Comparison of ENCODE assay signal across 25 cellular contexts in genomic region chr6:22497299-22497698, GRCh38.
"Had no signal": no experiment of that assay in that cellular context is flagged by ENCODE, and none has a peak within 500 bp of the region (broad histone marks: within the 10 kb centered on the region; RNA-seq: fewer than 3 reads in every experiment).

No MANE protein-coding gene starts in this region.

- H3K27me3 ChIP-seq: adrenal gland, body of pancreas, colonic mucosa had no signal

- H3K4me1 ChIP-seq: adrenal gland, body of pancreas, colonic mucosa had no signal

- H3K4me3 ChIP-seq: adrenal gland, body of pancreas, colonic mucosa had no signal

- DNase-seq: activated CD4-positive, alpha-beta memory T cell treated with anti-CD3 and anti-CD28 coated beads for 36 hours; activated CD4-positive, alpha-beta T cell treated with anti-CD3 and anti-CD28 coated beads for 36 hours; activated CD4-positive, alpha-beta T cell treated with anti-CD3 and anti-CD28 coated beads, Interleukin-2, amount 10 ng/mL, durations not matched to agents 24 days and 14 days; activated CD4-positive, CD25-positive, alpha-beta regulatory T cell; activated CD4-positive, CD25-positive, alpha-beta regulatory T cell treated with anti-CD3 and anti-CD28 coated beads, Interleukin-2, amount 50 U/mL, for 72 hours; activated CD8-positive, alpha-beta memory T cell treated with anti-CD3 and anti-CD28 coated beads, Interleukin-2, amount 10 ng/mL, durations not matched to agents 7 days and 5 days; activated CD8-positive, alpha-beta memory T cell treated with anti-CD3 and anti-CD28 coated beads, Interleukin-2, amount 50 U/mL, for 4 hours; activated CD8-positive, alpha-beta T cell treated with anti-CD3 and anti-CD28 coated beads, Interleukin-2, amount 10 ng/mL, durations not matched to agents 7 days and 5 days; activated effector memory CD4-positive, alpha-beta T cell treated with anti-CD3 and anti-CD28 coated beads, Interleukin-2, amount 50 U/mL, for 16 hours; activated naive CD4-positive, alpha-beta T cell treated with anti-CD3 and anti-CD28 coated beads for 36 hours; activated naive CD8-positive, alpha-beta T cell treated with anti-CD3 and anti-CD28 coated beads for 36 hours; activated naive CD8-positive, alpha-beta T cell treated with anti-CD3 and anti-CD28 coated beads, Interleukin-2, amount 50 U/mL, for 24 hours; activated T-cell treated with anti-CD3 and anti-CD28 coated beads, Interleukin-2, amount 50 U/mL, for 1 hour; activated T-cell treated with anti-CD3 and anti-CD28 coated beads, Interleukin-2, amount 50 U/mL, for 48 hours; adrenal gland; amygdala; aorta; body of pancreas; central memory CD4-positive, alpha-beta T cell; cerebellar nuclear complex; colonic mucosa; effector CD8-positive, alpha-beta T cell; foreskin fibroblast; T-helper 2 cell had no signal

- H3K9me3 ChIP-seq: adrenal gland, body of pancreas, colonic mucosa had no signal

- H3K27ac ChIP-seq: adrenal gland, body of pancreas, colonic mucosa, epithelial cell of prostate had no signal

- H3K36me3 ChIP-seq: adrenal gland, colonic mucosa had no signal

- ATAC-seq: activated CD4-positive, alpha-beta T cell treated with anti-CD3 and anti-CD28 coated beads for 36 hours; activated CD8-positive, alpha-beta memory T cell treated with anti-CD3 and anti-CD28 coated beads, Interleukin-2, amount 10 ng/mL, durations not matched to agents 7 days and 5 days; activated CD8-positive, alpha-beta T cell treated with anti-CD3 and anti-CD28 coated beads, Interleukin-2, amount 10 ng/mL, durations not matched to agents 7 days and 5 days; activated naive CD8-positive, alpha-beta T cell treated with anti-CD3 and anti-CD28 coated beads, Interleukin-2, amount 50 U/mL, for 24 hours; body of pancreas had no signal
